In the genomic region with DNA sequence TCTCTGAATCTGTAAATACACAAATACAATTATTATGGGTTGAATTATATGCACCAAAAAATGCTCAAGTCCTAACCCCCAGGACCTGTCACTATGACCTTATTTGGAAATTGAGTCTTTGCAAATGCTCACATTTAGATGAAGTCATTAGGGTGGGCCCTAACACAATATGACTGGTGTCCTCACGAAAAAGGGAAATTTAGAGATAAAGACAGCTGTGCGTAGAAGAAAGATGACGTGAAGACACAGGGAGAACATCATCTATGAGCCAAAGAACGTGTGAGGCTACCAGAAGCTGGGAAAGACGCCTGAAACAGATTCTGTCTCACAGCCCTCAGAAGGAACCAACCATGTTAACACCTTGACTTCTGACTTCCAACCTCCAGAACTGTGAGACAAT, we compare ENCODE assay signal across 30 cellular contexts.
"Had no signal": no experiment of that assay in that cellular context is flagged by ENCODE, and none has a peak within 500 bp of the region (broad histone marks: within the 10 kb centered on the region; RNA-seq: fewer than 3 reads in every experiment).

No MANE protein-coding gene starts in this region.

- H3K27me3 ChIP-seq: ascending aorta, breast epithelium, cardiac muscle cell, dorsolateral prefrontal cortex, foreskin keratinocyte, gastrocnemius medialis, heart left ventricle had no signal

- ATAC-seq: activated CD4-positive, CD25-positive, alpha-beta regulatory T cell treated with anti-CD3 and anti-CD28 coated beads, Interleukin-2, amount 50 U/mL, for 24 hours; activated naive CD4-positive, alpha-beta T cell treated with anti-CD3 and anti-CD28 coated beads, Interleukin-2, amount 50 U/mL, for 72 hours; esophagus mucosa; foreskin keratinocyte; gastrocnemius medialis; T-helper 17 cell had no signal

- H3K4me1 ChIP-seq: ascending aorta, breast epithelium, foreskin keratinocyte, gastrocnemius medialis, heart left ventricle had no signal

- H3K36me3 ChIP-seq: ascending aorta, breast epithelium, cardiac muscle cell, gastrocnemius medialis, heart left ventricle, WERI-Rb-1 had no signal

- H3K4me3 ChIP-seq: ascending aorta, breast epithelium, cardiac muscle cell, coronary artery, dorsolateral prefrontal cortex, gastrocnemius medialis, heart left ventricle had no signal

- H3K9me3 ChIP-seq: ascending aorta, breast epithelium, gastrocnemius medialis, heart left ventricle had no signal

- H3K27ac ChIP-seq: ascending aorta, breast epithelium, cardiac muscle cell, coronary artery, dorsolateral prefrontal cortex, foreskin keratinocyte, gastrocnemius medialis, heart left ventricle, WERI-Rb-1 had no signal

- DNase-seq: activated B cell treated with CpG ODN at 0.5 μM for 24 hours; activated CD4-positive, alpha-beta memory T cell treated with anti-CD3 and anti-CD28 coated beads, Interleukin-2, amount 10 ng/mL, durations not matched to agents 7 days and 5 days; activated CD4-positive, alpha-beta T cell treated with anti-CD3 and anti-CD28 coated beads, Interleukin-2, amount 10 ng/mL, durations not matched to agents 7 days and 5 days; activated CD4-positive, alpha-beta T cell treated with anti-CD3 and anti-CD28 coated beads, Interleukin-2, amount 50 U/mL, for 4 hours; activated CD8-positive, alpha-beta memory T cell treated with anti-CD3 and anti-CD28 coated beads, Interleukin-2, amount 50 U/mL, for 48 hours; activated gamma-delta T cell; activated naive CD4-positive, alpha-beta T cell; activated naive CD4-positive, alpha-beta T cell treated with anti-CD3 and anti-CD28 coated beads, Interleukin-2, amount 10 ng/mL, durations not matched to agents 7 days and 5 days; activated naive CD8-positive, alpha-beta T cell treated with anti-CD3 and anti-CD28 coated beads, Interleukin-2, amount 10 ng/mL, durations not matched to agents 7 days and 5 days; activated T-cell treated with anti-CD3 and anti-CD28 coated beads for 4 hours; activated T-cell treated with anti-CD3 and anti-CD28 coated beads, Interleukin-2, amount 50 U/mL, for 24 hours; activated T-cell treated with anti-CD3 and anti-CD28 coated beads, Interleukin-2, amount 50 U/mL, for 72 hours; dorsolateral prefrontal cortex; effector memory CD4-positive, alpha-beta T cell; endodermal cell; foreskin keratinocyte; gastrocnemius medialis; glutamatergic neuron; heart left ventricle; T-helper 1 cell; T-helper 17 cell; T1000; WERI-Rb-1 had no signal
